In genomic region chr7:27213904-27214586, GRCh38 we compare ENCODE assay signal across 35 cellular contexts. TPM values are rescaled to one million over a fixed set of nuclear protein-coding genes. Genes with fewer than 3 reads are reported as not detected.
DNase-seq lines count a peak whose midpoint lies in the region; ATAC-seq, FAIRE-seq and TF ChIP-seq lines count a peak whose summit lies in the region.
"Had no signal": no experiment of that assay in that cellular context is flagged by ENCODE, and none has a peak within 500 bp of the region (broad histone marks: within the 10 kb centered on the region; RNA-seq: fewer than 3 reads in every experiment).

No MANE protein-coding gene starts in this region.

- H3K27ac ChIP-seq in left ventricle myocardium inferior (replicated peaks) (no peak overlapping the region), heart left ventricle (no peak overlapping the region), H1 (ENCODE audit: low read depth, low read length) (no peak overlapping the region), neuronal stem cell (replicated peaks; ENCODE audit: low read length) (no peak overlapping the region)
- H3K27ac ChIP-seq: left lung, neutrophil, sigmoid colon, transverse colon had no signal

- H4K5ac ChIP-seq in H1 (ENCODE audit: insufficient read length, low read depth, low read length) = no peak overlapping the region

- ATAC-seq in heart left ventricle = no peak
- ATAC-seq in GM21390 (IDR thresholded peaks at IDR 0.05; ENCODE audit: unreplicated experiment) = no peak
- ATAC-seq in GM18519 (IDR thresholded peaks at IDR 0.05; ENCODE audit: low FRiP score, unreplicated experiment) = no peak
- ATAC-seq: activated T-helper 17 cell treated with anti-CD3 and anti-CD28 coated beads, Interleukin-2, amount 50 U/mL, for 72 hours; left lung had no signal

- no peaks in the 10 kb centered on the region for H3K79me2 ChIP-seq in H1 (ENCODE audit: control insufficient read depth in 1 of 2, insufficient read depth in 2 of 2, low read length in 2 of 2)

- intact Hi-C loops in left ventricle myocardium inferior (cut with micrococcal nuclease) (no loop called here), heart left ventricle (cut with DNase I) (loop anchor here in 8 of 10 donors (5.0 to 10.0 kb wide), 5 partner anchors 361 to 808 kb away; no protein-coding TSS in a partner anchor)

- POLR2A ChIA-PET in H1 (lab: Charles Lee; ENCODE audit: partially characterized antibody) = no interaction called here

- H2BK120ac ChIP-seq in H1 (replicated peaks; ENCODE audit: low read depth, low read length) (no peak overlapping the region), neuronal stem cell (ENCODE audit: low read depth, low read length) (no peak overlapping the region)

- H2AFZ ChIP-seq in H1 (ENCODE audit: low read length) (no peak overlapping the region), neuronal stem cell (ENCODE audit: low read length) (peak overlapping the region; percentile 49)

- H4K91ac ChIP-seq in H1 (replicated peaks; ENCODE audit: insufficient read length, low read length) (no peak overlapping the region), neuronal stem cell (ENCODE audit: low read depth, low read length, poor library complexity) (no peak overlapping the region)

- no peak overlapping the region for H3K56ac ChIP-seq in H1 (replicated peaks; ENCODE audit: insufficient read length, low read depth, low read length)

- no peak overlapping the region for H3K4ac ChIP-seq in H1 (replicated peaks; ENCODE audit: insufficient read length, low read depth, low read length)
- no peak overlapping the region for H3K4ac ChIP-seq in neuronal stem cell (ENCODE audit: low read length)

- CTCF ChIA-PET in H1 (lab: Charles Lee; ENCODE audit: partially characterized antibody) = interaction anchor here (0.9 to 1.3 kb wide), 2 partner anchors 11 to 28 kb away, joined by 3 to 5 read pairs; no protein-coding TSS in a partner anchor

- H2BK12ac ChIP-seq in H1 (ENCODE audit: low read depth, low read length) (0 out of 2 replicates have a peak overlapping the region, but pooled peaks have one; percentile 17), neuronal stem cell (ENCODE audit: low read length) (no peak overlapping the region)

- H3K14ac ChIP-seq in H1 (ENCODE audit: insufficient read length) = no peak overlapping the region
- no peak overlapping the region for H3K14ac ChIP-seq in neuronal stem cell (ENCODE audit: low read length)

- no peaks in the 10 kb centered on the region for H3K36me3 ChIP-seq in left ventricle myocardium inferior
- H3K36me3 ChIP-seq in heart left ventricle = no peaks in the 10 kb centered on the region
- peaks cover 0 to 4% (median 0%) of the 10 kb centered on the region in 4 experiments; a peak in 1 of 8 replicates for H3K36me3 ChIP-seq in H1 (ENCODE audit: control insufficient read depth in 2 of 4, insufficient read depth in 4 of 4, low read length in 3 of 4)
- H3K36me3 ChIP-seq in neuronal stem cell (replicated peaks in 1 of 2; ENCODE audit: control insufficient read depth in 2 of 2, insufficient read depth in 2 of 2, low read length in 2 of 2) = no peaks in the 10 kb centered on the region
- H3K36me3 ChIP-seq: left lung, neutrophil, prostate gland, sigmoid colon, transverse colon had no signal

- no peaks in the 10 kb centered on the region for H3K9me3 ChIP-seq in left ventricle myocardium inferior (replicated peaks)
- H3K9me3 ChIP-seq in heart left ventricle = no peaks in the 10 kb centered on the region
- no peaks in the 10 kb centered on the region for H3K9me3 ChIP-seq in H1 (ENCODE audit: insufficient read depth in 2 of 2, low read depth in 1 of 2, low read length in 1 of 2)
- no peaks in the 10 kb centered on the region for H3K9me3 ChIP-seq in neuronal stem cell (replicated peaks in 1 of 2; ENCODE audit: control insufficient read depth in 2 of 2, insufficient read depth in 1 of 2, low read depth in 1 of 2, low read length in 2 of 2)
- H3K9me3 ChIP-seq: left lung, neutrophil, prostate gland, sigmoid colon, transverse colon had no signal

- H4K20me1 ChIP-seq in H1 (replicated peaks in 1 of 2; ENCODE audit: control insufficient read depth in 1 of 2, insufficient read depth in 2 of 2, low read length in 2 of 2) = peaks cover 8 to 22% of the 10 kb centered on the region in 2 experiments

- H3K18ac ChIP-seq in H1 (ENCODE audit: extremely low read depth, low read length) = no peak overlapping the region; the same call in 1 of the 2 replicates
- no peak overlapping the region for H3K18ac ChIP-seq in neuronal stem cell (ENCODE audit: low read length)

- H3K4me3 ChIP-seq in left ventricle myocardium inferior (peak overlapping the region; percentile 25), heart left ventricle (no peak overlapping the region), H1 (ENCODE audit: extremely low read depth in 1 of 4, insufficient read depth in 2 of 4, low read depth in 3 of 4, low read length in 4 of 4) (peak overlapping the region in 1 of 4 experiments; percentile 38; a peak in 3 of 8 replicates), neuronal stem cell (ENCODE audit: low read length in 2 of 2) (no peak overlapping the region)
- H3K4me3 ChIP-seq: left lung, prostate gland, sigmoid colon had no signal

- H2BK5ac ChIP-seq in H1 (ENCODE audit: low read depth, low read length) = no peak overlapping the region
- no peak overlapping the region for H2BK5ac ChIP-seq in neuronal stem cell (ENCODE audit: low read length)

- H2BK15ac ChIP-seq in H1 (ENCODE audit: low read length) = no peak overlapping the region
- no peak overlapping the region for H2BK15ac ChIP-seq in neuronal stem cell (ENCODE audit: low read length)

- H3K4me1 ChIP-seq in left ventricle myocardium inferior (peaks cover 20% of the 10 kb centered on the region), heart left ventricle (peaks cover 0 to 22% (median 7%) of the 10 kb centered on the region in 12 donors), H1 (replicated peaks in 1 of 4; ENCODE audit: control insufficient read depth in 3 of 4, insufficient read depth in 4 of 4, low read length in 3 of 4) (peaks cover 8 to 17% (median 12%) of the 10 kb centered on the region in 4 experiments), neuronal stem cell (ENCODE audit: control insufficient read depth in 2 of 2, insufficient read depth in 1 of 2, low read depth in 1 of 2, low read length in 2 of 2) (no peaks in the 10 kb centered on the region)

- DNase-seq in left ventricle myocardium inferior (no peak), heart left ventricle (no peak), H1 (ENCODE audit: low read depth in 1 of 2, low spot score in 2 of 2) (no peak), neuronal stem cell (ENCODE audit: low spot score) (no peak), activated gamma-delta T cell treated with Interleukin-2 at 50 U/mL for 16 hours (no peak), NAMALWA (ENCODE audit: low spot score) (no peak)
- DNase-seq: activated CD4-positive, alpha-beta T cell treated with anti-CD3 and anti-CD28 coated beads for 36 hours; CD4-positive, CD25-positive, alpha-beta regulatory T cell; DND-41; effector CD4-positive, alpha-beta T cell; left lung; mesenchymal stem cell; NCI-H1436; NCI-H226; NCI-H526 treated with DMSO at 0.1 percent for 48 hours; SHP77 treated with DMSO at 0.1 percent for 48 hours; sigmoid colon; stimulated activated CD4-positive, alpha-beta T cell treated with anti-CD3 and anti-CD28 coated beads, Interleukin-15, amount 100 ng/mL, for 24 hours; stimulated activated CD4-positive, alpha-beta T cell treated with anti-CD3 and anti-CD28 coated beads, Interleukin-4, amount 100 ng/mL, for 4 hours; T-helper 9 cell; transverse colon had no signal

- H3K27me3 ChIP-seq in left ventricle myocardium inferior (ENCODE audit: low read depth) (peaks cover 100% of the 10 kb centered on the region), heart left ventricle (peaks cover 45 to 99% (median 74%) of the 10 kb centered on the region in 9 donors), H1 (replicated peaks in 1 of 4; ENCODE audit: control insufficient read depth in 3 of 4, extremely low read depth in 1 of 4, insufficient read depth in 3 of 4, low read length in 3 of 4) (peaks cover 85 to 96% (median 93%) of the 10 kb centered on the region in 4 experiments), neuronal stem cell (ENCODE audit: control insufficient read depth in 3 of 3, insufficient read depth in 3 of 3, low read depth in 1 of 3, low read length in 3 of 3) (peaks cover 39 to 93% (median 88%) of the 10 kb centered on the region in 3 experiments)

- 36 to 51% (median 41%) methylated on average over 25 to 28 of the region's 28 CpGs for WGBS in heart left ventricle, 4 donors
- 8% methylated on average over 28 of the region's 28 CpGs; no CpG with 5 or more reads in 1 of the 2 experiments for WGBS in H1 (ENCODE audit: extremely low coverage in 1 of 2, insufficient coverage in 1 of 2, insufficient read length in 1 of 2, insufficient replicate concordance in 2 of 2, low coverage in 1 of 2, low lambda C conversion rate in 2 of 2, missing lambda C conversion rate in 1 of 2), 2 experiments
- no CpG with 5 or more reads among the region's 28 CpGs for WGBS in neuronal stem cell (ENCODE audit: extremely low coverage in 2 of 2, insufficient read length in 2 of 2, insufficient replicate concordance in 1 of 2), 2 donors

- H4K8ac ChIP-seq in H1 (ENCODE audit: extremely low read depth, insufficient read depth, low read length) = no peak overlapping the region
- H4K8ac ChIP-seq in neuronal stem cell (ENCODE audit: low read depth, low read length) = no peak overlapping the region

- H2AK5ac ChIP-seq in H1 (ENCODE audit: low read depth, low read length) (no peak overlapping the region), neuronal stem cell (ENCODE audit: low read depth, low read length) (no peak overlapping the region)

- no peak overlapping the region for H2BK20ac ChIP-seq in H1 (ENCODE audit: low read length)

- H3K9ac ChIP-seq in H1 (replicated peaks in 1 of 4; ENCODE audit: extremely low read depth in 1 of 4, low read depth in 3 of 4, low read length in 3 of 4) (no peak overlapping the region), neuronal stem cell (ENCODE audit: low read depth, low read length, poor library complexity) (no peak overlapping the region)

- TF ChIP-seq CTCF in left ventricle myocardium inferior (IDR thresholded peaks at IDR 0.05; ENCODE audit: borderline replicate concordance) (no peak), heart left ventricle (IDR thresholded peaks at IDR 0.05) (no peak), H1 (IDR thresholded peaks at IDR 0.05; ENCODE audit: control extremely low read depth in 1 of 3, insufficient read depth in 1 of 3, low read depth in 1 of 3, low read length in 3 of 3) (no peak)

- TF ChIP-seq POLR2A in heart left ventricle (IDR thresholded peaks at IDR 0.05) (no peak), H1 (IDR thresholded peaks at IDR 0.05; ENCODE audit: control extremely low read depth in 1 of 2, low read depth in 2 of 2, low read length in 2 of 2) (no peak)

- H3K79me1 ChIP-seq in H1 (ENCODE audit: low read depth, low read length) (no peaks in the 10 kb centered on the region), neuronal stem cell (ENCODE audit: low read depth, low read length) (no peaks in the 10 kb centered on the region)

- H3K23me2 ChIP-seq in H1 (ENCODE audit: low read depth, low read length) = no peaks in the 10 kb centered on the region; the same call in 1 of the 2 replicates

- no peak for TF ChIP-seq EP300 in H1 (IDR thresholded peaks at IDR 0.05; ENCODE audit: borderline replicate concordance in 1 of 2, low read depth in 2 of 2, low read length in 2 of 2)

- no peak overlapping the region for H3K23ac ChIP-seq in H1 (ENCODE audit: insufficient read length)
- peak overlapping the region; percentile 26 for H3K23ac ChIP-seq in neuronal stem cell (ENCODE audit: low read depth, low read length, poor library complexity)

- H3K4me2 ChIP-seq in H1 (ENCODE audit: insufficient read depth in 1 of 2, low read depth in 2 of 2, low read length in 2 of 2) (peak overlapping the region; percentile 47 to 52), neuronal stem cell (ENCODE audit: insufficient read depth, low read length, poor library complexity, severe bottlenecking) (no peak overlapping the region)

- FAIRE-seq in H1 (lab: Jason Lieb, UNC) = no peak
- FAIRE-seq: bronchial epithelial cell, colon, GM19239, islet of Langerhans had no signal

- TF ChIP-seq RAD21 in H1 (IDR thresholded peaks at IDR 0.05 in 1 of 2, conservative IDR thresholded peaks at IDR 0.05 in 1 of 2; ENCODE audit: low read depth in 2 of 2, low read length in 2 of 2) = no peak

RNA-seq across cellular contexts. Expression of gene HOXA13, which starts 14.2 kb away (rescaled TPM):
- total RNA-seq in left ventricle myocardium inferior (not detected), heart left ventricle (not detected)
- polyA plus RNA-seq in heart left ventricle (not detected), H1 (2011; rRNA removed) (not detected in 2 replicates)
- total RNA-seq in H1 (2021; fragmentation: NEBNext Ultra II Directional; extraction: Animal tissue kit (Norgen Biotek cat#: 25700)) = not detected in 2 replicates
- polyA plus RNA-seq in H1 (2011; cell fraction: cytosol; rRNA removed) = not detected
- not detected for polyA plus RNA-seq in H1 (2011; cell fraction: nucleus; rRNA removed)
- 0.07 TPM in 1 of 4 replicates, not detected in the others for polyA plus RNA-seq in H1 (2012, experiment 1 of 2)
- not detected for polyA plus RNA-seq in H1 (2012, experiment 2 of 2)
- polyA plus RNA-seq in H1 (2013, experiment 1 of 2) = not detected
- not detected for polyA plus RNA-seq in H1 (2013, experiment 2 of 2)
- not detected in 2 replicates for polyA minus RNA-seq in H1 (2011; rRNA and poly(A)+ RNA removed)
- polyA minus RNA-seq in H1 (2011; cell fraction: cytosol; rRNA and poly(A)+ RNA removed) = not detected
- polyA minus RNA-seq in H1 (2011; cell fraction: nucleus; rRNA and poly(A)+ RNA removed) = not detected
- not detected for polyA plus RNA-seq in neuronal stem cell (2013, experiment 1 of 2)
- polyA plus RNA-seq in neuronal stem cell (2013, experiment 2 of 2) = not detected
- total RNA-seq: activated CD4-positive, alpha-beta T cell treated with anti-CD3 and anti-CD28 coated beads for 36 hours; activated naive CD4-positive, alpha-beta T cell treated with anti-CD3 and anti-CD28 coated beads, Interleukin-2, amount 50 U/mL, for 72 hours; activated T-helper 17 cell treated with anti-CD3 and anti-CD28 coated beads, Interleukin-2, amount 50 U/mL, for 72 hours; CD4-positive, CD25-positive, alpha-beta regulatory T cell; epithelial cell of proximal tubule; glomerular endothelial cell; left lung had no signal
- polyA plus RNA-seq: CD4-positive, CD25-positive, alpha-beta regulatory T cell had no signal

RNA-seq across cellular contexts. Expression of gene EVX1, which starts 28.6 kb away (rescaled TPM):
- total RNA-seq in left ventricle myocardium inferior = not detected
- not detected for total RNA-seq in heart left ventricle
- polyA plus RNA-seq in heart left ventricle = not detected
- total RNA-seq in H1 (2021; fragmentation: NEBNext Ultra II Directional; extraction: Animal tissue kit (Norgen Biotek cat#: 25700)) = not detected in 2 replicates
- 0.02 TPM in 1 of 2 replicates, not detected in the other for polyA plus RNA-seq in H1 (2011; rRNA removed)
- polyA plus RNA-seq in H1 (2011; cell fraction: cytosol; rRNA removed) = not detected
- polyA plus RNA-seq in H1 (2011; cell fraction: nucleus; rRNA removed) = not detected
- 0.13 TPM in 1 of 4 replicates, not detected in the others for polyA plus RNA-seq in H1 (2012, experiment 1 of 2)
- polyA plus RNA-seq in H1 (2012, experiment 2 of 2) = 0.07 TPM
- polyA plus RNA-seq in H1 (2013, experiment 1 of 2) = not detected
- not detected for polyA plus RNA-seq in H1 (2013, experiment 2 of 2)
- not detected in 2 replicates for polyA minus RNA-seq in H1 (2011; rRNA and poly(A)+ RNA removed)
- polyA minus RNA-seq in H1 (2011; cell fraction: cytosol; rRNA and poly(A)+ RNA removed) = not detected
- polyA minus RNA-seq in H1 (2011; cell fraction: nucleus; rRNA and poly(A)+ RNA removed) = not detected
- not detected for polyA plus RNA-seq in neuronal stem cell (2013, experiment 1 of 2)
- not detected for polyA plus RNA-seq in neuronal stem cell (2013, experiment 2 of 2)
- total RNA-seq: A172; activated CD4-positive, alpha-beta T cell treated with anti-CD3 and anti-CD28 coated beads for 36 hours; activated naive CD4-positive, alpha-beta T cell treated with anti-CD3 and anti-CD28 coated beads, Interleukin-2, amount 50 U/mL, for 72 hours; activated T-helper 17 cell treated with anti-CD3 and anti-CD28 coated beads, Interleukin-2, amount 50 U/mL, for 72 hours; bronchial epithelial cell; CD4-positive, CD25-positive, alpha-beta regulatory T cell; epithelial cell of proximal tubule; glomerular endothelial cell; H4; left lung; sigmoid colon had no signal
- polyA plus RNA-seq: CD4-positive, CD25-positive, alpha-beta regulatory T cell had no signal

RNA-seq across cellular contexts. Expression of gene HOXA11, which starts 29.0 kb away (rescaled TPM):
- not detected for total RNA-seq in left ventricle myocardium inferior
- not detected for total RNA-seq in heart left ventricle
- not detected for polyA plus RNA-seq in heart left ventricle
- not detected in 2 replicates for total RNA-seq in H1 (2021; fragmentation: NEBNext Ultra II Directional; extraction: Animal tissue kit (Norgen Biotek cat#: 25700))
- not detected in 2 replicates for polyA plus RNA-seq in H1 (2011; rRNA removed)
- polyA plus RNA-seq in H1 (2011; cell fraction: cytosol; rRNA removed) = not detected
- polyA plus RNA-seq in H1 (2011; cell fraction: nucleus; rRNA removed) = not detected
- not detected in 4 replicates for polyA plus RNA-seq in H1 (2012, experiment 1 of 2)
- polyA plus RNA-seq in H1 (2012, experiment 2 of 2) = not detected
- polyA plus RNA-seq in H1 (2013, experiment 1 of 2) = not detected
- polyA plus RNA-seq in H1 (2013, experiment 2 of 2) = not detected
- polyA minus RNA-seq in H1 (2011; rRNA and poly(A)+ RNA removed) = not detected in 2 replicates
- not detected for polyA minus RNA-seq in H1 (2011; cell fraction: cytosol; rRNA and poly(A)+ RNA removed)
- polyA minus RNA-seq in H1 (2011; cell fraction: nucleus; rRNA and poly(A)+ RNA removed) = not detected
- not detected for polyA plus RNA-seq in neuronal stem cell (2013, experiment 1 of 2)
- not detected for polyA plus RNA-seq in neuronal stem cell (2013, experiment 2 of 2)
- total RNA-seq: activated CD4-positive, alpha-beta T cell treated with anti-CD3 and anti-CD28 coated beads for 36 hours; activated naive CD4-positive, alpha-beta T cell treated with anti-CD3 and anti-CD28 coated beads, Interleukin-2, amount 50 U/mL, for 72 hours; activated T-helper 17 cell treated with anti-CD3 and anti-CD28 coated beads, Interleukin-2, amount 50 U/mL, for 72 hours; bronchial epithelial cell; CD4-positive, CD25-positive, alpha-beta regulatory T cell had no signal
- polyA plus RNA-seq: CD4-positive, CD25-positive, alpha-beta regulatory T cell had no signal

RNA-seq across cellular contexts. Expression of gene HOXA10, which starts 39.9 kb away (rescaled TPM):
- not detected for total RNA-seq in left ventricle myocardium inferior
- total RNA-seq in heart left ventricle = under 1 TPM in 2 of 9 donors, not detected in 7; 0.18 to 0.36 TPM
- under 1 TPM in 1 of 2 donors, not detected in 1; 0.06 TPM for polyA plus RNA-seq in heart left ventricle
- not detected in 2 replicates for total RNA-seq in H1 (2021; fragmentation: NEBNext Ultra II Directional; extraction: Animal tissue kit (Norgen Biotek cat#: 25700))
- polyA plus RNA-seq in H1 (2011; rRNA removed) = not detected in 2 replicates
- polyA plus RNA-seq in H1 (2011; cell fraction: cytosol; rRNA removed) = not detected
- polyA plus RNA-seq in H1 (2011; cell fraction: nucleus; rRNA removed) = not detected
- not detected in 4 replicates for polyA plus RNA-seq in H1 (2012, experiment 1 of 2)
- polyA plus RNA-seq in H1 (2012, experiment 2 of 2) = not detected
- not detected for polyA plus RNA-seq in H1 (2013, experiment 1 of 2)
- not detected for polyA plus RNA-seq in H1 (2013, experiment 2 of 2)
- polyA minus RNA-seq in H1 (2011; rRNA and poly(A)+ RNA removed) = not detected in 2 replicates
- not detected for polyA minus RNA-seq in H1 (2011; cell fraction: cytosol; rRNA and poly(A)+ RNA removed)
- not detected for polyA minus RNA-seq in H1 (2011; cell fraction: nucleus; rRNA and poly(A)+ RNA removed)
- not detected for polyA plus RNA-seq in neuronal stem cell (2013, experiment 1 of 2)
- not detected for polyA plus RNA-seq in neuronal stem cell (2013, experiment 2 of 2)
- total RNA-seq: activated CD4-positive, alpha-beta T cell treated with anti-CD3 and anti-CD28 coated beads for 36 hours; activated naive CD4-positive, alpha-beta T cell treated with anti-CD3 and anti-CD28 coated beads, Interleukin-2, amount 50 U/mL, for 72 hours; activated T-helper 17 cell treated with anti-CD3 and anti-CD28 coated beads, Interleukin-2, amount 50 U/mL, for 72 hours; bronchial epithelial cell had no signal
- polyA plus RNA-seq: CD4-positive, CD25-positive, alpha-beta regulatory T cell had no signal

RNA-seq across cellular contexts. Expression of gene HOXA9, which starts 48.7 kb away (rescaled TPM):
- total RNA-seq in left ventricle myocardium inferior (not detected), heart left ventricle (under 1 TPM in 1 of 9 donors, not detected in 8; 0.29 TPM)
- polyA plus RNA-seq in heart left ventricle (not detected), H1 (2011; rRNA removed) (not detected in 2 replicates)
- total RNA-seq in H1 (2021; fragmentation: NEBNext Ultra II Directional; extraction: Animal tissue kit (Norgen Biotek cat#: 25700)) = not detected in 2 replicates
- not detected for polyA plus RNA-seq in H1 (2011; cell fraction: cytosol; rRNA removed)
- not detected for polyA plus RNA-seq in H1 (2011; cell fraction: nucleus; rRNA removed)
- polyA plus RNA-seq in H1 (2012, experiment 1 of 2) = not detected in 4 replicates
- not detected for polyA plus RNA-seq in H1 (2012, experiment 2 of 2)
- polyA plus RNA-seq in H1 (2013, experiment 1 of 2) = not detected
- polyA plus RNA-seq in H1 (2013, experiment 2 of 2) = not detected
- polyA minus RNA-seq in H1 (2011; rRNA and poly(A)+ RNA removed) = not detected in 2 replicates
- polyA minus RNA-seq in H1 (2011; cell fraction: cytosol; rRNA and poly(A)+ RNA removed) = not detected
- polyA minus RNA-seq in H1 (2011; cell fraction: nucleus; rRNA and poly(A)+ RNA removed) = not detected
- polyA plus RNA-seq in neuronal stem cell (2013, experiment 1 of 2) = not detected
- not detected for polyA plus RNA-seq in neuronal stem cell (2013, experiment 2 of 2)
- total RNA-seq: activated CD4-positive, alpha-beta T cell treated with anti-CD3 and anti-CD28 coated beads for 36 hours; activated naive CD4-positive, alpha-beta T cell treated with anti-CD3 and anti-CD28 coated beads, Interleukin-2, amount 50 U/mL, for 72 hours; activated T-helper 17 cell treated with anti-CD3 and anti-CD28 coated beads, Interleukin-2, amount 50 U/mL, for 72 hours; bronchial epithelial cell had no signal
